Comparison of ENCODE assay signal across 19 cellular contexts in the genomic region with DNA sequence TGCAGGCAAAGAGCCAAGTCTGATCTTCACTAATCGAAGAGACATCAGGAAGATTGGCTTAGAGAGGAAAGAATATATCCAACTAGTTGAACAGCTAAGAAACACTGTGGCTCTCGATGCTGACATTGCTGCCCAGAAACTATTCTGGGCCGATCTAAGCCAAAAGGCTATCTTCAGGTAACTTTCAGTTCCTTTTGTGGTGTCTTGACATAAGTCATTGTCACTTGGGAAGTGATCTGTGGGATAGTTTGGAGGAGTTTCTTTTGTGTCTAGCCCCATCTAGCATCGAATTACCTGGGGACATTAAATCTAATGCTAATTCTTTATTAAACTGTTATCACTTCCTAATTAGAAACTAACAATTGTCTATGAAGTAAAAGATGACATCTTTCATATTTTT. TPM values are rescaled to one million over a fixed set of nuclear protein-coding genes. Genes with fewer than 3 reads are reported as not detected.
DNase-seq lines count a peak whose midpoint lies in the region; ATAC-seq and TF ChIP-seq lines count a peak whose summit lies in the region.
"Had no signal": no experiment of that assay in that cellular context is flagged by ENCODE, and none has a peak within 500 bp of the region (broad histone marks: within the 10 kb centered on the region; RNA-seq: fewer than 3 reads in every experiment).

No MANE protein-coding gene starts in this region.

- no peak overlapping the region for H2BK15ac ChIP-seq in neuronal stem cell (ENCODE audit: low read length)

- H2BK120ac ChIP-seq in neuronal stem cell (ENCODE audit: low read depth, low read length): no peak overlapping the region

- H3K27ac ChIP-seq in neuronal stem cell (replicated peaks; ENCODE audit: low read length): no peak overlapping the region
- H3K27ac ChIP-seq: A549, coronary artery had no signal

- peak; percentile 80 for ATAC-seq in GM19324 (IDR thresholded peaks at IDR 0.05; ENCODE audit: low FRiP score, unreplicated experiment)
- ATAC-seq in GM21786 (IDR thresholded peaks at IDR 0.05; ENCODE audit: unreplicated experiment): peak; percentile 82
- peak; percentile 77 for ATAC-seq in HG03175 (IDR thresholded peaks at IDR 0.05; ENCODE audit: unreplicated experiment)
- ATAC-seq: A549; activated T-cell treated with anti-CD3 and anti-CD28 coated beads, Interleukin-2, amount 50 U/mL, for 4 hours; CD8-positive, alpha-beta T cell had no signal

- H3K36me3 ChIP-seq in neuronal stem cell (replicated peaks in 1 of 2; ENCODE audit: control insufficient read depth in 2 of 2, insufficient read depth in 2 of 2, low read length in 2 of 2): peaks cover 14 to 97% of the 10 kb centered on the region in 2 donors

- H3K4ac ChIP-seq in neuronal stem cell (ENCODE audit: low read length): no peak overlapping the region

- H3K4me2 ChIP-seq in neuronal stem cell (ENCODE audit: insufficient read depth, low read length, poor library complexity, severe bottlenecking): no peak overlapping the region
- H3K4me2 ChIP-seq: A549 had no signal

- no peaks in the 10 kb centered on the region for H3K79me1 ChIP-seq in neuronal stem cell (ENCODE audit: low read depth, low read length)

- H4K91ac ChIP-seq in neuronal stem cell (ENCODE audit: low read depth, low read length, poor library complexity): no peak overlapping the region

- no peak overlapping the region for H2BK12ac ChIP-seq in neuronal stem cell (ENCODE audit: low read length)

- no peak overlapping the region for H2AK5ac ChIP-seq in neuronal stem cell (ENCODE audit: low read depth, low read length)

- H2BK5ac ChIP-seq in neuronal stem cell (ENCODE audit: low read length): no peak overlapping the region

- H4K8ac ChIP-seq in neuronal stem cell (ENCODE audit: low read depth, low read length): no peak overlapping the region

- H3K14ac ChIP-seq in neuronal stem cell (ENCODE audit: low read length): no peak overlapping the region

- no peak overlapping the region for H3K4me3 ChIP-seq in GM12865 (ENCODE audit: low read depth, low read length)
- no peak overlapping the region for H3K4me3 ChIP-seq in neuronal stem cell (ENCODE audit: low read length in 2 of 2)
- H3K4me3 ChIP-seq: A549, coronary artery had no signal

- H3K23ac ChIP-seq in neuronal stem cell (ENCODE audit: low read depth, low read length, poor library complexity): no peak overlapping the region

- TF ChIP-seq CTCF in GM12865 (IDR thresholded peaks at IDR 0.05; ENCODE audit: insufficient read depth, low read depth, low read length, missing control alignments) (no peak), nephron progenitor cell (IDR thresholded peaks at IDR 0.05) (no peak)

- no peak overlapping the region for H3K18ac ChIP-seq in neuronal stem cell (ENCODE audit: low read length)

- no peaks in the 10 kb centered on the region for H3K9me3 ChIP-seq in neuronal stem cell (replicated peaks in 1 of 2; ENCODE audit: control insufficient read depth in 2 of 2, insufficient read depth in 1 of 2, low read depth in 1 of 2, low read length in 2 of 2)
- H3K9me3 ChIP-seq: A549 had no signal

- H3K27ac Mint-ChIP-seq in nephron progenitor cell: no peak overlapping the region
- H3K27ac Mint-ChIP-seq: CD8-positive, alpha-beta T cell; T-helper 1 cell treated with Interleukin-12 subunit alpha and Interleukin-12 subunit beta and Interleukin-4 antibody, amounts not matched to agents 30 μg/mL and 1 μg/mL, for 36 hours; type B pancreatic cell had no signal

- H3K27me3 Mint-ChIP-seq in nephron progenitor cell (ENCODE audit: low read depth, poor library complexity): no peaks in the 10 kb centered on the region
- H3K27me3 Mint-ChIP-seq: type B pancreatic cell had no signal

- H3K27me3 ChIP-seq in neuronal stem cell (ENCODE audit: control insufficient read depth in 3 of 3, insufficient read depth in 3 of 3, low read depth in 1 of 3, low read length in 3 of 3): no peaks in the 10 kb centered on the region

- no peaks in the 10 kb centered on the region for H3K4me1 ChIP-seq in neuronal stem cell (ENCODE audit: control insufficient read depth in 2 of 2, insufficient read depth in 1 of 2, low read depth in 1 of 2, low read length in 2 of 2)
- H3K4me1 ChIP-seq: A549 had no signal

- no peak overlapping the region for H2AFZ ChIP-seq in neuronal stem cell (ENCODE audit: low read length)

- H3K9ac ChIP-seq in neuronal stem cell (ENCODE audit: low read depth, low read length, poor library complexity): no peak overlapping the region

- H3K4me1 Mint-ChIP-seq in nephron progenitor cell: no peaks in the 10 kb centered on the region

- no peak overlapping the region for H3K4me3 Mint-ChIP-seq in nephron progenitor cell
- H3K4me3 Mint-ChIP-seq: activated T-cell treated with anti-CD3 and anti-CD28 coated beads, Interleukin-2, amount 50 U/mL, for 4 hours; CD8-positive, alpha-beta T cell; T-helper 1 cell treated with Interleukin-12 subunit alpha and Interleukin-12 subunit beta and Interleukin-4 antibody, amounts not matched to agents 30 μg/mL and 1 μg/mL, for 36 hours; type B pancreatic cell had no signal

- no peaks in the 10 kb centered on the region for H3K9me3 Mint-ChIP-seq in nephron progenitor cell
- H3K9me3 Mint-ChIP-seq: CD8-positive, alpha-beta T cell; T-helper 1 cell treated with Interleukin-12 subunit alpha and Interleukin-12 subunit beta and Interleukin-4 antibody, amounts not matched to agents 30 μg/mL and 1 μg/mL, for 36 hours; type B pancreatic cell had no signal

- no CpG with 5 or more reads among the region's 4 CpGs for WGBS in neuronal stem cell (ENCODE audit: extremely low coverage in 2 of 2, insufficient read length in 2 of 2, insufficient replicate concordance in 1 of 2), 2 donors

- DNase-seq in GM12865 (ENCODE audit: low read depth): peak; percentile 39
- DNase-seq in EL: no peak
- no peak for DNase-seq in neuronal stem cell (ENCODE audit: low spot score)
- DNase-seq in D341Med (ENCODE audit: low spot score): no peak
- no peak for DNase-seq in nephron progenitor cell
- DNase-seq: activated CD4-positive, alpha-beta T cell treated with anti-CD3 and anti-CD28 coated beads for 1 hour; activated T-cell treated with anti-CD3 and anti-CD28 coated beads, Interleukin-2, amount 50 U/mL, for 4 hours; CD8-positive, alpha-beta T cell; hippocampal formation; NCI-H1417 treated with DMSO at 0.1 percent for 48 hours; NCI-H510A treated with DMSO at 0.1 percent for 48 hours; stimulated activated CD8-positive, alpha-beta memory T cell treated with anti-CD3 and anti-CD28 coated beads, Interleukin-4, amount 100 ng/mL, for 48 hours had no signal

- H3K36me3 Mint-ChIP-seq in nephron progenitor cell (ENCODE audit: low read depth): peaks cover 99% of the 10 kb centered on the region
- H3K36me3 Mint-ChIP-seq: CD8-positive, alpha-beta T cell had no signal

RNA-seq across cellular contexts. Expression of a gene that starts 24.0 kb away (rescaled TPM):
- 3.6 TPM for polyA plus RNA-seq in neuronal stem cell (2013, experiment 1 of 2)
- polyA plus RNA-seq in neuronal stem cell (2013, experiment 2 of 2): 3.6 TPM
